In genomic region chr2:144520718-144521487, GRCh38 we compare ENCODE assay signal across 9 cellular contexts. TPM values are rescaled to one million over a fixed set of nuclear protein-coding genes. Genes with fewer than 3 reads are reported as not detected.
DNase-seq lines count a peak whose midpoint lies in the region; ATAC-seq and TF ChIP-seq lines count a peak whose summit lies in the region.
"Had no signal": no experiment of that assay in that cellular context is flagged by ENCODE, and none has a peak within 500 bp of the region (broad histone marks: within the 10 kb centered on the region; RNA-seq: fewer than 3 reads in every experiment).

No MANE protein-coding gene starts in this region.

- no peaks in the 10 kb centered on the region for H3K27me3 ChIP-seq in neural progenitor cell

- peaks cover 2% of the 10 kb centered on the region for H3K9me3 Mint-ChIP-seq in neural progenitor cell

- peaks cover 3% of the 10 kb centered on the region for H3K27me3 Mint-ChIP-seq in neural progenitor cell (ENCODE audit: insufficient read depth, low read depth)

- TF ChIP-seq CTCF in AG10803 (conservative IDR thresholded peaks at IDR 0.05; ENCODE audit: low read length) (no peak), epithelial cell of proximal tubule (conservative IDR thresholded peaks at IDR 0.05; ENCODE audit: low read depth, low read length) (no peak), neural progenitor cell (IDR thresholded peaks at IDR 0.05) (no peak), GM10266 (IDR thresholded peaks at IDR 0.05; ENCODE audit: control insufficient read depth, insufficient read depth, low read depth, missing control alignments) (no peak)

- no peaks in the 10 kb centered on the region for H3K9me3 ChIP-seq in neural progenitor cell (ENCODE audit: low read depth)

- H3K4me3 Mint-ChIP-seq in neural progenitor cell: no peak overlapping the region

- H3K4me3 ChIP-seq in AG10803 (ENCODE audit: low read length) (peak overlapping the region; percentile 85), epithelial cell of proximal tubule (ENCODE audit: low read depth, low read length) (peak overlapping the region; percentile 50), neural progenitor cell (peak overlapping the region; percentile 75)

- no peak overlapping the region for H3K9ac ChIP-seq in neural progenitor cell

- peak; percentile 81 for DNase-seq in AG10803 (ENCODE audit: low read depth)
- peak; percentile 69 for DNase-seq in NCI-H82 treated with DMSO at 0.1 percent for 48 hours (lab: John Stamatoyannopoulos, UW; ENCODE audit: unreplicated experiment)
- no peak for DNase-seq in epithelial cell of proximal tubule (ENCODE audit: low read depth)
- no peak for DNase-seq in neural progenitor cell (ENCODE audit: low spot score)
- DNase-seq in GM10266 (ENCODE audit: extremely low spot score): no peak
- no peak for DNase-seq in NCI-H2081 (lab: John Stamatoyannopoulos, UW)
- DNase-seq: NCI-H2171 treated with DMSO at 0.1 percent for 48 hours had no signal

- peaks cover 63% of the 10 kb centered on the region for H3F3A ChIP-seq in neural progenitor cell (ENCODE audit: low read depth)

- no peaks in the 10 kb centered on the region for H3K36me3 ChIP-seq in neural progenitor cell

- peaks cover 39% of the 10 kb centered on the region for H3K4me1 Mint-ChIP-seq in neural progenitor cell

- H3K27ac ChIP-seq in neural progenitor cell: no peak overlapping the region

- peaks cover 41% of the 10 kb centered on the region for H3K79me2 ChIP-seq in neural progenitor cell (ENCODE audit: low read depth)

- no peak for ATAC-seq in GM21717 (IDR thresholded peaks at IDR 0.05; ENCODE audit: unreplicated experiment)
- ATAC-seq in HG02981 (IDR thresholded peaks at IDR 0.05; ENCODE audit: unreplicated experiment): no peak

- peaks cover 2% of the 10 kb centered on the region for H3K36me3 Mint-ChIP-seq in neural progenitor cell

- H3K4me2 ChIP-seq in neural progenitor cell: peak overlapping the region; percentile 96

- peaks cover 33% of the 10 kb centered on the region for H3K4me1 ChIP-seq in neural progenitor cell

- no peak overlapping the region for H2AFZ ChIP-seq in neural progenitor cell (replicated peaks)

- peak overlapping the region; percentile 72 for H3K27ac Mint-ChIP-seq in neural progenitor cell

- no peaks in the 10 kb centered on the region for H4K20me1 ChIP-seq in neural progenitor cell (ENCODE audit: low read depth)

RNA-seq across cellular contexts. Expression of gene ZEB2, which starts 1.0 kb away (rescaled TPM):
- total RNA-seq in epithelial cell of proximal tubule (4.1 and 6.3 TPM in 2 replicates), neural progenitor cell (ENCODE audit: low replicate concordance) (72.9 and 106 TPM in 2 replicates)

Comparison
In these comparisons a context has a peak if more than half of its experiments do, and no peak if none do; other contexts are left out.
1. DNase-seq: peak in AG10803 (single experiment) and NCI-H82 treated with DMSO at 0.1 percent for 48 hours (single experiment); none in epithelial cell of proximal tubule (single experiment), neural progenitor cell (single experiment), GM10266 (single experiment) and NCI-H2081 (0 of 2).
2. RNA of gene ZEB2, which starts 1.0 kb away (total RNA-seq): 72.9 to 106 TPM in neural progenitor cell; 4.1 to 6.3 TPM in epithelial cell of proximal tubule; every median in the first group is over 10 times any median in the second.
3. Peak in every context shown above with its lines, with median percentiles within 50 percentile points of each other: H3K4me3 ChIP-seq.